Comparison of ENCODE assay signal across 1 cellular context in genomic region chr3:153162513-153163348, GRCh38.
TF ChIP-seq lines count a peak whose summit lies in the region.

No MANE protein-coding gene starts in this region.

TF ChIP-seq in HepG2, 621 proteins besides CTCF, POLR2A, EP300 and RAD21 (continued from another document and continues in another):
- no peak for TF ChIP-seq ATF3 (CRISPR knock-in tag; IDR thresholded peaks at IDR 0.05)
- TF ChIP-seq AHDC1 (CRISPR knock-in tag; IDR thresholded peaks at IDR 0.05; ENCODE audit: borderline replicate concordance), result no peak
- TF ChIP-seq ZNF737 (CRISPR knock-in tag; IDR thresholded peaks at IDR 0.05; ENCODE audit: borderline replicate concordance), result no peak; the same call in 1 of the 2 replicates
- no peak for TF ChIP-seq MLXIP (CRISPR knock-in tag; IDR thresholded peaks at IDR 0.05; ENCODE audit: borderline replicate concordance)
- TF ChIP-seq EEA1 (CRISPR knock-in tag; IDR thresholded peaks at IDR 0.05; ENCODE audit: borderline replicate concordance), result peak; percentile 62; the same call in 1 of the 2 replicates
- no peak for TF ChIP-seq THAP8 (CRISPR knock-in tag; IDR thresholded peaks at IDR 0.05; ENCODE audit: borderline replicate concordance)
- TF ChIP-seq TAF15 (IDR thresholded peaks at IDR 0.05; ENCODE audit: low read depth, low read length, poor library complexity, severe bottlenecking), result no peak
- no peak; the same call in 1 of the 2 replicates for TF ChIP-seq ZNF232 (CRISPR knock-in tag; IDR thresholded peaks at IDR 0.05; ENCODE audit: borderline replicate concordance)
- TF ChIP-seq MBD4 (IDR thresholded peaks at IDR 0.05; ENCODE audit: borderline replicate concordance, low read length), result no peak
- TF ChIP-seq HIVEP1 (CRISPR knock-in tag; IDR thresholded peaks at IDR 0.05), result no peak
- TF ChIP-seq ZNF496 (CRISPR knock-in tag; IDR thresholded peaks at IDR 0.05; ENCODE audit: insufficient replicate concordance), result no peak
- no peak for TF ChIP-seq CC2D1A (CRISPR knock-in tag; IDR thresholded peaks at IDR 0.05)
- TF ChIP-seq E2F2 (CRISPR knock-in tag; IDR thresholded peaks at IDR 0.05; ENCODE audit: borderline replicate concordance), result no peak
- no peak for TF ChIP-seq ZSCAN31 (CRISPR knock-in tag; IDR thresholded peaks at IDR 0.05; ENCODE audit: low read depth)
- no peak for TF ChIP-seq NCOA1 (CRISPR knock-in tag; IDR thresholded peaks at IDR 0.05)
- no peak for TF ChIP-seq JUN (CRISPR knock-in tag; IDR thresholded peaks at IDR 0.05)
- no peak for TF ChIP-seq GLI4 (CRISPR knock-in tag; IDR thresholded peaks at IDR 0.05; ENCODE audit: borderline replicate concordance)
- no peak for TF ChIP-seq ATF7-NPFF (CRISPR knock-in tag; IDR thresholded peaks at IDR 0.05; ENCODE audit: low read depth)
- no peak for TF ChIP-seq TOE1 (CRISPR knock-in tag; IDR thresholded peaks at IDR 0.05)
- TF ChIP-seq ZNF558 (CRISPR knock-in tag; IDR thresholded peaks at IDR 0.05; ENCODE audit: borderline replicate concordance), result no peak; the same call in 1 of the 2 replicates
- TF ChIP-seq ZNF577 (CRISPR knock-in tag; IDR thresholded peaks at IDR 0.05; ENCODE audit: borderline replicate concordance, low read depth), result no peak
- no peak for TF ChIP-seq MATR3 (CRISPR knock-in tag; IDR thresholded peaks at IDR 0.05)
- TF ChIP-seq CEBPB (IDR thresholded peaks at IDR 0.05; ENCODE audit: borderline replicate concordance, low read depth, low read length), result no peak
- TF ChIP-seq ZNF33B (CRISPR knock-in tag; IDR thresholded peaks at IDR 0.05), result peak; percentile 11; the same call in 1 of the 2 replicates
- TF ChIP-seq ZIK1 (CRISPR knock-in tag; IDR thresholded peaks at IDR 0.05; ENCODE audit: borderline replicate concordance, low read depth), result no peak
- no peak for TF ChIP-seq EZH2 (conservative IDR thresholded peaks at IDR 0.05; ENCODE audit: low read depth, low read length)
- no peak for TF ChIP-seq ZNF781 (CRISPR knock-in tag; IDR thresholded peaks at IDR 0.05; ENCODE audit: borderline replicate concordance, not compliant biosample characterization)
- TF ChIP-seq AGO2 (optimal IDR thresholded peaks at IDR 0.05; ENCODE audit: low read depth, low read length), result peak; percentile 59
- no peak for TF ChIP-seq U2AF2 (IDR thresholded peaks at IDR 0.05; ENCODE audit: low read depth, low read length)
- no peak for TF ChIP-seq DBP (CRISPR knock-in tag; IDR thresholded peaks at IDR 0.05; ENCODE audit: not compliant biosample characterization)
- no peak for TF ChIP-seq HDAC6 (IDR thresholded peaks at IDR 0.05; ENCODE audit: low read depth, low read length)
- no peak for TF ChIP-seq TCF7 (IDR thresholded peaks at IDR 0.05; ENCODE audit: low read depth)
- no peak for TF ChIP-seq FOXA1 (IDR thresholded peaks at IDR 0.05)
- TF ChIP-seq FOXA1 (CRISPR knock-in tag; IDR thresholded peaks at IDR 0.05), result no peak
- TF ChIP-seq ZNF652 (CRISPR knock-in tag; IDR thresholded peaks at IDR 0.05; ENCODE audit: borderline replicate concordance, low read depth), result no peak
- TF ChIP-seq MTA3 (CRISPR knock-in tag; IDR thresholded peaks at IDR 0.05), result no peak
- no peak for TF ChIP-seq BHLHE40 (IDR thresholded peaks at IDR 0.05; ENCODE audit: low read length)
- TF ChIP-seq TSC22D2 (CRISPR knock-in tag; IDR thresholded peaks at IDR 0.05; ENCODE audit: borderline replicate concordance), result no peak
- TF ChIP-seq ELF1 (CRISPR knock-in tag; IDR thresholded peaks at IDR 0.05), result no peak
- no peak for TF ChIP-seq ZNF224 (CRISPR knock-in tag; IDR thresholded peaks at IDR 0.05)
- TF ChIP-seq MXD1 (CRISPR knock-in tag; IDR thresholded peaks at IDR 0.05), result no peak
- TF ChIP-seq U2AF1 (optimal IDR thresholded peaks at IDR 0.05; ENCODE audit: low read depth, low read length), result peak; percentile 15
- TF ChIP-seq ZNF574 (CRISPR knock-in tag; IDR thresholded peaks at IDR 0.05), result no peak
- TF ChIP-seq ZNF670 (CRISPR knock-in tag; IDR thresholded peaks at IDR 0.05; ENCODE audit: borderline replicate concordance), result no peak
- no peak for TF ChIP-seq ZFP62 (CRISPR knock-in tag; IDR thresholded peaks at IDR 0.05)
- no peak for TF ChIP-seq ZBTB44 (CRISPR knock-in tag; IDR thresholded peaks at IDR 0.05)
- TF ChIP-seq GRHL1 (CRISPR knock-in tag; conservative IDR thresholded peaks at IDR 0.05), result no peak
- no peak for TF ChIP-seq CHCHD3 (CRISPR knock-in tag; IDR thresholded peaks at IDR 0.05)
- TF ChIP-seq ZSCAN20 (CRISPR knock-in tag; IDR thresholded peaks at IDR 0.05; ENCODE audit: borderline replicate concordance), result no peak; the same call in 1 of the 2 replicates
